Comparison of ENCODE assay signal across 25 cellular contexts in genomic region chr9:96163141-96163540, GRCh38.
"Had no signal": no experiment of that assay in that cellular context is flagged by ENCODE, and none has a peak within 500 bp of the region (broad histone marks: within the 10 kb centered on the region; RNA-seq: fewer than 3 reads in every experiment).

No MANE protein-coding gene starts in this region.

- H3K4me2 ChIP-seq: PC-9 had no signal

- DNase-seq: activated CD4-positive, alpha-beta memory T cell treated with anti-CD3 and anti-CD28 coated beads for 36 hours; activated CD4-positive, alpha-beta T cell treated with anti-CD3 and anti-CD28 coated beads, Interleukin-2, amount 10 ng/mL, durations not matched to agents 7 days and 5 days; activated CD4-positive, CD25-positive, alpha-beta regulatory T cell; activated CD8-positive, alpha-beta memory T cell treated with anti-CD3 and anti-CD28 coated beads for 24 hours; activated effector memory CD4-positive, alpha-beta T cell treated with anti-CD3 and anti-CD28 coated beads, Interleukin-2, amount 50 U/mL, for 16 hours; activated naive CD4-positive, alpha-beta T cell treated with Interleukin-2 at 50 U/mL for 16 hours; activated T-cell treated with anti-CD3 and anti-CD28 coated beads, Interleukin-2, amount 50 U/mL, for 4 hours; amygdala; cortex of kidney; Karpas-422; NCI-H1105 treated with DMSO at 0.1 percent for 48 hours; NCI-H146; NCI-H187 treated with DMSO at 0.1 percent for 48 hours; NCI-H2171; NCI-H2227 treated with DMSO at 0.1 percent for 48 hours; NCI-H526; NCI-H774; PC-9; SHP77 treated with DMSO at 0.1 percent for 48 hours; T-cell; T-helper 2 cell; T1000 had no signal

- H3K27ac ChIP-seq: PC-9, SK-N-MC, VCaP had no signal

- ATAC-seq: activated naive CD4-positive, alpha-beta T cell treated with anti-CD3 and anti-CD28 coated beads, Interleukin-2, amount 50 U/mL, for 72 hours; activated T-cell treated with anti-CD3 and anti-CD28 coated beads, Interleukin-2, amount 50 U/mL, for 4 hours; T-cell had no signal

- H3K4me3 ChIP-seq: PC-9, SK-N-MC had no signal
